Comparison of ENCODE assay signal across 7 cellular contexts in the genomic region with DNA sequence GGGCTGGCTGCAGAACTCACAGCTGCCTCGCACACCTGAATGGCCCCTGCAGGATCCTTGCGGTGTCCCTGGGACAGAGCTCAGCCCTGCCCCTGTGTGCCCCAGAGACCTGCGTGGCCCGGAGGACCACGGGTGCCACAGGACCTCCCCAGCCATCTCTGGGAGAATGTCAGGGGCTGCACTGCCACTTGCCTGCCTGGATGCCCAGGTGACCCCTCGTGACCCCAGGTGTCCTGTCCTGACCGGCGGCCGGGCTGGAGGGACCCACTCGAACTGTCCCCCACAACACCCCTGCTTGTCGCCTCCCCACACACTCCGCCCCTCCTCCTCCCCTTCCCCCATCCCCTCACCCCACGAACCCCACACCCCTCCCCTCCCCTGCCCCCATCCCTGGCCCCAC. TPM values are rescaled to one million over a fixed set of nuclear protein-coding genes. Genes with fewer than 3 reads are reported as not detected.
"Had no signal": no experiment of that assay in that cellular context is flagged by ENCODE, and none has a peak within 500 bp of the region (broad histone marks: within the 10 kb centered on the region; RNA-seq: fewer than 3 reads in every experiment).

No MANE protein-coding gene starts in this region.

RNA-seq across cellular contexts. Expression of a gene that starts 1.9 kb away (rescaled TPM):
- total RNA-seq: GM23248, GM23338, H1, H4, H7, H9, HFFc6 had no signal
- polyA plus RNA-seq: GM23248, GM23338, H1 had no signal
